ENCODE assay signal across 29 cellular contexts in genomic region chr9:20584968-20585643, GRCh38.
"Had no signal": no experiment of that assay in that cellular context is flagged by ENCODE, and none has a peak within 500 bp of the region (broad histone marks: within the 10 kb centered on the region; RNA-seq: fewer than 3 reads in every experiment).

No MANE protein-coding gene starts in this region.

- DNase-seq: activated CD4-positive, alpha-beta T cell treated with anti-CD3 and anti-CD28 coated beads for 36 hours; activated CD4-positive, alpha-beta T cell treated with anti-CD3 and anti-CD28 coated beads, Interleukin-2, amount 50 U/mL, for 1 hour; activated CD8-positive, alpha-beta memory T cell treated with anti-CD3 and anti-CD28 coated beads, Interleukin-2, amount 50 U/mL, for 4 hours; activated gamma-delta T cell; activated naive CD4-positive, alpha-beta T cell treated with anti-CD3 and anti-CD28 coated beads for 36 hours; activated T-cell treated with anti-CD3 and anti-CD28 coated beads for 4 hours; activated T-cell treated with anti-CD3 and anti-CD28 coated beads, Interleukin-2, amount 50 U/mL, for 72 hours; amygdala; body of pancreas; Karpas-422; KBM-7; NCI-H1105 treated with DMSO at 0.1 percent for 48 hours; NCI-H1436; NCI-H1694; NCI-H1930; NCI-H2081 treated with DMSO at 0.1 percent for 48 hours; NCI-H226; NCI-H524 treated with DMSO at 0.1 percent for 48 hours; NCI-H748 treated with DMSO at 0.1 percent for 48 hours; NK-92 treated with Interleukin-12 subunit alpha and Interleukin-12 subunit beta, amount 100 ng/mL, for 24 hours; PC-3; Peyer's patch; RPMI8226; SHP77 treated with DMSO at 0.1 percent for 48 hours; SK-N-SH had no signal

- H3K4me3 Mint-ChIP-seq: activated CD4-positive, alpha-beta T cell treated with anti-CD3 and anti-CD28 coated beads for 36 hours; activated naive CD4-positive, alpha-beta T cell treated with anti-CD3 and anti-CD28 coated beads for 36 hours; activated naive CD8-positive, alpha-beta T cell; activated T-cell treated with anti-CD3 and anti-CD28 coated beads, Interleukin-2, amount 50 U/mL, for 72 hours; T-helper 1 cell treated with Interleukin-12 subunit alpha and Interleukin-12 subunit beta and Interleukin-4 antibody, amounts not matched to agents 30 μg/mL and 1 μg/mL, for 36 hours; T-helper 2 cell treated with Interferon-gamma antibody and Interleukin-4, amounts not matched to agents 5 μg/mL and 100 μg/mL, for 36 hours had no signal

- H3K9me3 Mint-ChIP-seq: activated naive CD4-positive, alpha-beta T cell treated with anti-CD3 and anti-CD28 coated beads for 36 hours; activated T-cell treated with anti-CD3 and anti-CD28 coated beads, Interleukin-2, amount 50 U/mL, for 72 hours; activated T-helper 2 cell treated with anti-CD3 and anti-CD28 coated beads, Interferon-gamma antibody, Interleukin-2, Interleukin-4, amounts not matched to agents 10 μg/mL and 5 μg/mL and 100 μg/mL, durations not matched to agents 14 hours and 24 hours and 36 hours; T-helper 2 cell treated with Interferon-gamma antibody and Interleukin-4, amounts not matched to agents 5 μg/mL and 100 μg/mL, for 36 hours had no signal

- ATAC-seq: activated CD4-positive, alpha-beta T cell treated with anti-CD3 and anti-CD28 coated beads for 36 hours; body of pancreas; PC-3 had no signal

- H3K27ac Mint-ChIP-seq: activated CD4-positive, alpha-beta T cell treated with anti-CD3 and anti-CD28 coated beads for 36 hours; activated naive CD4-positive, alpha-beta T cell treated with anti-CD3 and anti-CD28 coated beads for 36 hours; activated T-cell treated with anti-CD3 and anti-CD28 coated beads, Interleukin-2, amount 50 U/mL, for 72 hours; T-helper 1 cell treated with Interleukin-12 subunit alpha and Interleukin-12 subunit beta and Interleukin-4 antibody, amounts not matched to agents 30 μg/mL and 1 μg/mL, for 36 hours; T-helper 2 cell treated with Interferon-gamma antibody and Interleukin-4, amounts not matched to agents 5 μg/mL and 100 μg/mL, for 36 hours had no signal

- H3K27me3 Mint-ChIP-seq: activated CD4-positive, alpha-beta T cell treated with anti-CD3 and anti-CD28 coated beads for 36 hours; activated naive CD8-positive, alpha-beta T cell had no signal
